In the genomic region with DNA sequence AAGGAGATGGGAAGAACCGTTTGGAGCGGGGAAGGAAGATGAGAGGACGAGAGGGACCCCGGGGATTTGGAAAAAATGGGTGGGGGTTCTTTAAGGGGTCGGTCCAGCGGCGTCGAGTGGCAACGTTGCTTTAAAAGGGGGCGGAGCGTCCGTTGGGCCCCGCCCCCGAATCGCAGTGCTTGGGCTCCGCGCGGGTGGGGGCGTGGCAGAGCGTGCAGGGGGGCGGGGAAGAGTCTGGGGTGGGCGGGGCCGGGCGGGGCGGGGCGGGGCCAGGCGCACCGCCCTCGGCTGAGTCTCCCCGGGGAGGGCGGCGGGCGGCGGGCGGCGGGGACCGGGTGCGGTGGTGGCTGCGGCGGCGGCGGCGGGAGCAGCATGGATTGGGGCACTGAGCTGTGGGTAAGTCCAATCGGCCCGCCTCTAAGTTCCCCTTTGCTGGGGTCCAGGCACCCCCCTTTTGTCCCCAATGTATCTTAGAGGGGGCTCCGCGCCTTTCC, we compare ENCODE assay signal across 8 cellular contexts. TPM values are rescaled to one million over a fixed set of nuclear protein-coding genes. Genes with fewer than 3 reads are reported as not detected.
A peak's percentile ranks its signal among the peaks of the same experiment; 100 is the strongest.
DNase-seq lines count a peak whose midpoint lies in the region; ATAC-seq and TF ChIP-seq lines count a peak whose summit lies in the region.

A gene with protein sequence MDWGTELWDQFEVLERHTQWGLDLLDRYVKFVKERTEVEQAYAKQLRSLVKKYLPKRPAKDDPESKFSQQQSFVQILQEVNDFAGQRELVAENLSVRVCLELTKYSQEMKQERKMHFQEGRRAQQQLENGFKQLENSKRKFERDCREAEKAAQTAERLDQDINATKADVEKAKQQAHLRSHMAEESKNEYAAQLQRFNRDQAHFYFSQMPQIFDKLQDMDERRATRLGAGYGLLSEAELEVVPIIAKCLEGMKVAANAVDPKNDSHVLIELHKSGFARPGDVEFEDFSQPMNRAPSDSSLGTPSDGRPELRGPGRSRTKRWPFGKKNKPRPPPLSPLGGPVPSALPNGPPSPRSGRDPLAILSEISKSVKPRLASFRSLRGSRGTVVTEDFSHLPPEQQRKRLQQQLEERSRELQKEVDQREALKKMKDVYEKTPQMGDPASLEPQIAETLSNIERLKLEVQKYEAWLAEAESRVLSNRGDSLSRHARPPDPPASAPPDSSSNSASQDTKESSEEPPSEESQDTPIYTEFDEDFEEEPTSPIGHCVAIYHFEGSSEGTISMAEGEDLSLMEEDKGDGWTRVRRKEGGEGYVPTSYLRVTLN (plus strand): TSS at position 291 of the 494 bp plus-strand sequence. CDS start 82 bp downstream, at position 373.

- intact Hi-C loops in CD8-positive, alpha-beta T cell (cut with DNase I, micrococcal nuclease) = loop anchor here (1.0 to 10.0 kb wide), 12 partner anchors 14 to 947 kb away; partner anchors contain the start of genes ALKBH7 (in 2 of the 2), TNFSF9 (in 2 of the 2), DUS3L (in 1 of the 2) and GTF2F1 (in 1 of the 2)
- intact Hi-C loops in Right ventricle myocardium inferior (cut with DNase I) = no loop called here

- no peaks in the 10 kb centered on the region for H3K27me3 ChIP-seq in CD8-positive, alpha-beta T cell (ENCODE audit: insufficient read depth, low read length)
- H3K27me3 ChIP-seq in SU-DHL-6 (ENCODE audit: low read length) = no peaks in the 10 kb centered on the region

- peak within 1 kb of the TSS; percentile 86 for H3K4me2 ChIP-seq in SU-DHL-6 (ENCODE audit: low read depth, low read length, poor library complexity, severe bottlenecking)

- in situ Hi-C loops in KBM-7 (cut with MboI; ENCODE audit: low pct_unique_long_range_greater_than_20kb, low sequenced_read_pairs) = no loop called here

- H3K4me1 Mint-ChIP-seq in CD8-positive, alpha-beta T cell (ENCODE audit: low read depth) = peaks cover 34% of the 10 kb centered on the region
- peaks cover 65% of the 10 kb centered on the region for H3K4me1 Mint-ChIP-seq in osteocyte (ENCODE audit: unreplicated experiment)

- peaks cover 12% of the 10 kb centered on the region for H3K36me3 Mint-ChIP-seq in CD8-positive, alpha-beta T cell
- peaks cover 6% of the 10 kb centered on the region for H3K36me3 Mint-ChIP-seq in osteocyte (ENCODE audit: unreplicated experiment)

- no peaks in the 10 kb centered on the region for H3K9me2 ChIP-seq in SU-DHL-6 (replicated peaks; ENCODE audit: insufficient read depth, low read length)

- no peak within 1 kb of the TSS for H3K27ac ChIP-seq in CD8-positive, alpha-beta T cell (ENCODE audit: low read depth, low read length)
- peak within 1 kb of the TSS; percentile 70 for H3K27ac ChIP-seq in SU-DHL-6 (ENCODE audit: low read depth, low read length)
- H3K27ac ChIP-seq in temporal lobe (ENCODE audit: low read depth, low read length) = peak within 1 kb of the TSS; percentile 95

- H3K4me3 ChIP-seq in CD8-positive, alpha-beta T cell (ENCODE audit: low read depth, low read length) = peak within 1 kb of the TSS; percentile 53
- H3K4me3 ChIP-seq in SU-DHL-6 (ENCODE audit: insufficient read depth, low read length, poor library complexity, severe bottlenecking) = peak within 1 kb of the TSS; percentile 79

- POLR2A ChIA-PET in CD8-positive, alpha-beta T cell (lab: Charles Lee) = interaction anchor here (2.3 to 3.1 kb wide), 2 partner anchors 63 to 124 kb away, joined by 15 to 39 read pairs; no protein-coding TSS in a partner anchor

- H3K36me3 ChIP-seq in CD8-positive, alpha-beta T cell (ENCODE audit: insufficient read depth, low read length) = no peaks in the 10 kb centered on the region
- H3K36me3 ChIP-seq in SU-DHL-6 (ENCODE audit: low read length) = no peaks in the 10 kb centered on the region

- H4K20me1 ChIP-seq in SU-DHL-6 (ENCODE audit: low read depth, low read length) = no peaks in the 10 kb centered on the region

- H3K9ac ChIP-seq in SU-DHL-6 (ENCODE audit: low read length) = peak within 1 kb of the TSS; percentile 70

- H3K27ac Mint-ChIP-seq in CD8-positive, alpha-beta T cell = peak within 1 kb of the TSS; percentile 97
- H3K27ac Mint-ChIP-seq in osteocyte (ENCODE audit: unreplicated experiment) = peak within 1 kb of the TSS; percentile 97

- DNase-seq in CD8-positive, alpha-beta T cell = peak; percentile 69 to 91 (median 80)
- peak; percentile 63 for DNase-seq in KBM-7
- peak; percentile 52 for DNase-seq in activated naive CD8-positive, alpha-beta T cell treated with anti-CD3 and anti-CD28 coated beads, Interleukin-2, amount 50 U/mL, for 16 hours (ENCODE audit: low read depth, low spot score)
- DNase-seq in Right ventricle myocardium inferior (ENCODE audit: missing footprints) = peak; percentile 95
- DNase-seq in osteocyte (ENCODE audit: extremely low spot score, unreplicated experiment) = peak; percentile 93

- peaks cover 42% of the 10 kb centered on the region for H3K4me1 ChIP-seq in CD8-positive, alpha-beta T cell (ENCODE audit: insufficient read depth, low read length)

- H3K4me3 Mint-ChIP-seq in CD8-positive, alpha-beta T cell = peak within 1 kb of the TSS; percentile 96
- H3K4me3 Mint-ChIP-seq in osteocyte (ENCODE audit: unreplicated experiment) = peak within 1 kb of the TSS; percentile 95

- peaks cover 27% of the 10 kb centered on the region for H3F3A ChIP-seq in SU-DHL-6 (ENCODE audit: insufficient read depth)

- peaks cover 5% of the 10 kb centered on the region; the same call in 1 of the 2 replicates for H3K79me2 ChIP-seq in SU-DHL-6 (ENCODE audit: insufficient read depth, low read length)

- TF ChIP-seq CTCF in CD8-positive, alpha-beta T cell (IDR thresholded peaks at IDR 0.05) = no peak
- TF ChIP-seq CTCF in SU-DHL-6 (IDR thresholded peaks at IDR 0.05; ENCODE audit: insufficient read depth, low read length, poor library complexity, severe bottlenecking) (no peak), osteocyte (IDR thresholded peaks at IDR 0.05) (no peak)

- ATAC-seq in CD8-positive, alpha-beta T cell = peak; percentile 22
- peak; percentile 46 for ATAC-seq in Right ventricle myocardium inferior
- ATAC-seq in HG03571 (IDR thresholded peaks at IDR 0.05; ENCODE audit: unreplicated experiment) = no peak

- H3K27me3 Mint-ChIP-seq in CD8-positive, alpha-beta T cell (ENCODE audit: low read depth) = no peaks in the 10 kb centered on the region
- no peaks in the 10 kb centered on the region for H3K27me3 Mint-ChIP-seq in osteocyte (ENCODE audit: unreplicated experiment)

- CTCF ChIA-PET in CD8-positive, alpha-beta T cell (lab: Charles Lee) = interaction anchor here (1.0 to 4.7 kb wide), 8 partner anchors 21 to 218 kb away, joined by 3 to 101 read pairs (median 6); no protein-coding TSS in a partner anchor

- no peaks in the 10 kb centered on the region for H3K9me3 Mint-ChIP-seq in CD8-positive, alpha-beta T cell
- H3K9me3 Mint-ChIP-seq in osteocyte (ENCODE audit: unreplicated experiment) = no peaks in the 10 kb centered on the region

- peak within 1 kb of the TSS; percentile 55 for H2AFZ ChIP-seq in SU-DHL-6 (ENCODE audit: low read depth, low read length, severe bottlenecking)

- no peaks in the 10 kb centered on the region for H3K9me3 ChIP-seq in CD8-positive, alpha-beta T cell (ENCODE audit: low read length)
- H3K9me3 ChIP-seq in SU-DHL-6 (ENCODE audit: insufficient read depth, low read length) = no peaks in the 10 kb centered on the region

RNA-seq across cellular contexts. Expression of the gene that starts here (rescaled TPM):
- total RNA-seq in CD8-positive, alpha-beta T cell = 1 to 10 TPM; 1.1 to 1.7 TPM
- total RNA-seq in Right ventricle myocardium inferior (147 TPM), osteocyte (51.1 and 53.8 TPM in 2 replicates), temporal lobe (2.2 TPM)

Comparison
In these comparisons a context has a peak if more than half of its experiments do, and no peak if none do; other contexts are left out.
1. RNA of the gene that starts here (total RNA-seq): 147 TPM in Right ventricle myocardium inferior (single experiment) and 51.1 to 53.8 TPM in osteocyte; 2.2 TPM in temporal lobe (single experiment) and 1.1 to 1.7 TPM in CD8-positive, alpha-beta T cell; every median in the first group is over 10 times any median in the second.
2. Peak in every context shown above with its lines, with median percentiles within 50 percentile points of each other: DNase-seq.